ENCODE assay signal across 15 cellular contexts in the genomic region with DNA sequence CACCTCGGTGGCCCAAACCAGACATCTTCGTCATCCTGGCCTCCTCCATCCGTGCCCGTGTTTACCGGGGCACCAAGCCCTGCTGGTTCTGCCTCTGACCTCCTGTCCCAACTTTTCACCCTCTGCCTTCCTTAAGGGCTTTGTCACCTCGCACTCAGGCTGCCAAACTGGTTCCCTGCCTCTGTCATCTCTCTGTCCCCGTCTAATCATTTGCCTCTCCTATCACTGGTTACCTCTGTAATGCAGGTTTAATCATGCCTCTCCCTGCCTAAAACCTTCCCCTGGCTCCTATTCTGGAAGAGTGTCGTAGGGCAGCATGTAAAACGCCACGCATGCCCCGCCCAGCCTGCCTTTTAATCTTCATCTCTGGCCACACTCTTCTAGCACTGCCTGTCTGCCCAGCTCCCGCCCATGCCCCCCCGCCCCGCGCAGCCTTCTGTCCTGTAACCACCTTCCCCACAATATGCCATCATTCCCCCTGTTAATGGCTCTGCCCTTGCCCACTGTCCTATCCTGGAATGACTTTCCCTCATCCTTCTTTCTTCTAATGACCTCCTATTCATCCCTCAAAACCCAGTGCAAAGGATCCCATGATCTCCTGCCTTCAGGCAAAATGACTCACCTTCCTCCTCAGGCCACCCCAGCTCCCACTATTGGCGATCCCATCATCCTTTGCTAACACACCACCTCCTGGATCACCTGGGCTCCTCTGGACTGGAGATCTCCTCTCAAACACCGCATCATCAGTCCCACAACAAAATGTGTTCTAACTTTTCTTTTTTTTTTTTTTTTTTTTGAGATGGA.
DNase-seq lines count a peak whose midpoint lies in the region; ATAC-seq and TF ChIP-seq lines count a peak whose summit lies in the region.
"Had no signal": no experiment of that assay in that cellular context is flagged by ENCODE, and none has a peak within 500 bp of the region (broad histone marks: within the 10 kb centered on the region; RNA-seq: fewer than 3 reads in every experiment).

No MANE protein-coding gene starts in this region.

- POLR2A ChIA-PET in WTC11 (lab: Charles Lee) = no interaction called here
- POLR2A ChIA-PET in naive thymus-derived CD4-positive, alpha-beta T cell (lab: Charles Lee) = no interaction called here

- peak overlapping the region in 2 of 3 donors; percentile 17 to 93 for H3K27ac Mint-ChIP-seq in CD4-positive, CD25-positive, alpha-beta regulatory T cell
- H3K27ac Mint-ChIP-seq in WTC11 = peak overlapping the region; percentile 39; the same call in 1 of the 2 replicates
- peak overlapping the region in 7 of 9 donors; percentile 0 to 69 (median 63) for H3K27ac Mint-ChIP-seq in naive thymus-derived CD4-positive, alpha-beta T cell

- TF ChIP-seq CTCF in WTC11 (IDR thresholded peaks at IDR 0.05) (no peak), GM20000 (IDR thresholded peaks at IDR 0.05; ENCODE audit: extremely low read depth, missing control alignments) (no peak)

- peaks cover 0 to 30% (median 10%) of the 10 kb centered on the region in 4 donors for H3K4me1 Mint-ChIP-seq in CD4-positive, CD25-positive, alpha-beta regulatory T cell
- H3K4me1 Mint-ChIP-seq in WTC11 = peaks cover 7% of the 10 kb centered on the region
- peaks cover 4 to 36% (median 17%) of the 10 kb centered on the region in 7 donors for H3K4me1 Mint-ChIP-seq in naive thymus-derived CD4-positive, alpha-beta T cell

- peaks cover 4% of the 10 kb centered on the region for H3K27me3 Mint-ChIP-seq in CD4-positive, CD25-positive, alpha-beta regulatory T cell
- no peaks in the 10 kb centered on the region; the same call in 1 of the 2 replicates for H3K27me3 Mint-ChIP-seq in WTC11 (ENCODE audit: low read depth)
- no peaks in the 10 kb centered on the region for H3K27me3 Mint-ChIP-seq in naive thymus-derived CD4-positive, alpha-beta T cell

- no peak overlapping the region for H3K27ac ChIP-seq in CD4-positive, CD25-positive, alpha-beta regulatory T cell (ENCODE audit: insufficient read depth, low read length, poor library complexity, severe bottlenecking)
- no peak overlapping the region for H3K27ac ChIP-seq in naive thymus-derived CD4-positive, alpha-beta T cell (ENCODE audit: low read depth, low read length)
- H3K27ac ChIP-seq: BLaER1 treated with 17β-estradiol and CSF1 and Interleukin-3, amounts not matched to agents 10 nM and 100 nM; cardiac muscle cell had no signal

- H3K4me1 ChIP-seq in CD4-positive, CD25-positive, alpha-beta regulatory T cell (ENCODE audit: control insufficient read depth, insufficient read depth, low read length, poor library complexity, severe bottlenecking) = no peaks in the 10 kb centered on the region
- H3K4me1 ChIP-seq in naive thymus-derived CD4-positive, alpha-beta T cell (ENCODE audit: control insufficient read depth in 2 of 2, insufficient read depth in 2 of 2, low read length in 2 of 2) = peaks cover 0 to 5% of the 10 kb centered on the region in 2 donors
- H3K4me1 ChIP-seq: BLaER1 treated with 17β-estradiol and CSF1 and Interleukin-3, amounts not matched to agents 10 nM and 100 nM had no signal

- no peaks in the 10 kb centered on the region for H3K27me3 ChIP-seq in CD4-positive, CD25-positive, alpha-beta regulatory T cell (ENCODE audit: control insufficient read depth, insufficient read depth, low read length)
- no peaks in the 10 kb centered on the region for H3K27me3 ChIP-seq in naive thymus-derived CD4-positive, alpha-beta T cell (ENCODE audit: control insufficient read depth in 2 of 2, insufficient read depth in 2 of 2, low read length in 2 of 2)
- H3K27me3 ChIP-seq: BLaER1 treated with 17β-estradiol and CSF1 and Interleukin-3, amounts not matched to agents 10 nM and 100 nM; cardiac muscle cell; MG63 had no signal

- CTCF ChIA-PET in WTC11 (lab: Charles Lee) = interaction anchor here (0.7 kb wide), 1 partner anchor 137 kb away, joined by 5 read pairs; no protein-coding TSS in a partner anchor
- CTCF ChIA-PET in naive thymus-derived CD4-positive, alpha-beta T cell (lab: Charles Lee) = interaction anchor here (0.6 kb wide), 1 partner anchor 29 kb away, joined by 3 read pairs; no protein-coding TSS in a partner anchor

- no peaks in the 10 kb centered on the region for H3K9me3 ChIP-seq in CD4-positive, CD25-positive, alpha-beta regulatory T cell (ENCODE audit: control insufficient read depth in 2 of 2, low read length in 2 of 2)
- H3K9me3 ChIP-seq in naive thymus-derived CD4-positive, alpha-beta T cell (ENCODE audit: control insufficient read depth in 2 of 3, low read length in 3 of 3) = no peaks in the 10 kb centered on the region
- H3K9me3 ChIP-seq: BLaER1 treated with 17β-estradiol and CSF1 and Interleukin-3, amounts not matched to agents 10 nM and 100 nM; MG63 had no signal

- peak overlapping the region in 1 of 4 donors; percentile 19 for H3K4me3 Mint-ChIP-seq in CD4-positive, CD25-positive, alpha-beta regulatory T cell
- H3K4me3 Mint-ChIP-seq in WTC11 = no peak overlapping the region
- H3K4me3 Mint-ChIP-seq in naive thymus-derived CD4-positive, alpha-beta T cell = no peak overlapping the region

- no peak for ATAC-seq in CD4-positive, CD25-positive, alpha-beta regulatory T cell (ENCODE audit: low read depth in 2 of 2)
- ATAC-seq in WTC11 (no peak), HG03442 (IDR thresholded peaks at IDR 0.05; ENCODE audit: unreplicated experiment) (no peak)
- no peak for ATAC-seq in naive thymus-derived CD4-positive, alpha-beta T cell

- intact Hi-C loops in naive thymus-derived CD4-positive, alpha-beta T cell (cut with micrococcal nuclease) = no loop called here

- H3K36me3 Mint-ChIP-seq in CD4-positive, CD25-positive, alpha-beta regulatory T cell = peaks cover 20% of the 10 kb centered on the region
- no peaks in the 10 kb centered on the region for H3K36me3 Mint-ChIP-seq in WTC11
- H3K36me3 Mint-ChIP-seq in naive thymus-derived CD4-positive, alpha-beta T cell = peaks cover 8 to 26% (median 12%) of the 10 kb centered on the region in 5 donors

- no peaks in the 10 kb centered on the region for H3K9me3 Mint-ChIP-seq in CD4-positive, CD25-positive, alpha-beta regulatory T cell
- no peaks in the 10 kb centered on the region for H3K9me3 Mint-ChIP-seq in WTC11
- peaks cover 0 to 2% (median 0%) of the 10 kb centered on the region in 11 donors for H3K9me3 Mint-ChIP-seq in naive thymus-derived CD4-positive, alpha-beta T cell

- H3K36me3 ChIP-seq in CD4-positive, CD25-positive, alpha-beta regulatory T cell (ENCODE audit: control insufficient read depth, insufficient read depth, low read length) = peaks cover 75% of the 10 kb centered on the region
- H3K36me3 ChIP-seq in naive thymus-derived CD4-positive, alpha-beta T cell (ENCODE audit: control insufficient read depth in 2 of 3, insufficient read depth in 3 of 3, low read length in 3 of 3) = peaks cover 6 to 90% (median 31%) of the 10 kb centered on the region in 3 experiments
- H3K36me3 ChIP-seq: cardiac muscle cell had no signal

- no peak for DNase-seq in CD4-positive, CD25-positive, alpha-beta regulatory T cell
- DNase-seq in ELR (ENCODE audit: low read depth) = peak; percentile 75
- DNase-seq in WTC11 (ENCODE audit: low spot score) = no peak
- no peak for DNase-seq in naive thymus-derived CD4-positive, alpha-beta T cell
- DNase-seq in GM20000 (ENCODE audit: low spot score) = no peak
- no peak for DNase-seq in stimulated activated naive CD4-positive, alpha-beta T cell (lab: John Stamatoyannopoulos, UW)
- no peak for DNase-seq in NCI-H1105 (lab: John Stamatoyannopoulos, UW)
- DNase-seq: activated CD4-positive, alpha-beta T cell treated with anti-CD3 and anti-CD28 coated beads for 4 hours; activated effector memory CD4-positive, alpha-beta T cell treated with anti-CD3 and anti-CD28 coated beads, Interleukin-2, amount 50 U/mL, for 16 hours; MG63; NCI-H2029 treated with DMSO at 0.1 percent for 48 hours; NCI-H69 had no signal

- no peak overlapping the region for H3K4me3 ChIP-seq in CD4-positive, CD25-positive, alpha-beta regulatory T cell (ENCODE audit: low read depth, low read length)
- no peak overlapping the region for H3K4me3 ChIP-seq in naive thymus-derived CD4-positive, alpha-beta T cell (ENCODE audit: low read length)
- H3K4me3 ChIP-seq: BLaER1 treated with 17β-estradiol and CSF1 and Interleukin-3, amounts not matched to agents 10 nM and 100 nM; cardiac muscle cell; MG63 had no signal

TF ChIP-seq in WTC11, 78 proteins besides CTCF, POLR2A, EP300 and RAD21 (continues in another document):
- TF ChIP-seq, protein P1, sequence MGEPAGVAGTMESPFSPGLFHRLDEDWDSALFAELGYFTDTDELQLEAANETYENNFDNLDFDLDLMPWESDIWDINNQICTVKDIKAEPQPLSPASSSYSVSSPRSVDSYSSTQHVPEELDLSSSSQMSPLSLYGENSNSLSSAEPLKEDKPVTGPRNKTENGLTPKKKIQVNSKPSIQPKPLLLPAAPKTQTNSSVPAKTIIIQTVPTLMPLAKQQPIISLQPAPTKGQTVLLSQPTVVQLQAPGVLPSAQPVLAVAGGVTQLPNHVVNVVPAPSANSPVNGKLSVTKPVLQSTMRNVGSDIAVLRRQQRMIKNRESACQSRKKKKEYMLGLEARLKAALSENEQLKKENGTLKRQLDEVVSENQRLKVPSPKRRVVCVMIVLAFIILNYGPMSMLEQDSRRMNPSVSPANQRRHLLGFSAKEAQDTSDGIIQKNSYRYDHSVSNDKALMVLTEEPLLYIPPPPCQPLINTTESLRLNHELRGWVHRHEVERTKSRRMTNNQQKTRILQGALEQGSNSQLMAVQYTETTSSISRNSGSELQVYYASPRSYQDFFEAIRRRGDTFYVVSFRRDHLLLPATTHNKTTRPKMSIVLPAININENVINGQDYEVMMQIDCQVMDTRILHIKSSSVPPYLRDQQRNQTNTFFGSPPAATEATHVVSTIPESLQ (CRISPR knock-in tag; IDR thresholded peaks at IDR 0.05) = no peak
- no peak for TF ChIP-seq GRHL2 (CRISPR knock-in tag; IDR thresholded peaks at IDR 0.05; ENCODE audit: insufficient replicate concordance, severe bottlenecking)
- TF ChIP-seq TEAD4 (CRISPR knock-in tag; IDR thresholded peaks at IDR 0.05) = no peak
- TF ChIP-seq, protein P2, sequence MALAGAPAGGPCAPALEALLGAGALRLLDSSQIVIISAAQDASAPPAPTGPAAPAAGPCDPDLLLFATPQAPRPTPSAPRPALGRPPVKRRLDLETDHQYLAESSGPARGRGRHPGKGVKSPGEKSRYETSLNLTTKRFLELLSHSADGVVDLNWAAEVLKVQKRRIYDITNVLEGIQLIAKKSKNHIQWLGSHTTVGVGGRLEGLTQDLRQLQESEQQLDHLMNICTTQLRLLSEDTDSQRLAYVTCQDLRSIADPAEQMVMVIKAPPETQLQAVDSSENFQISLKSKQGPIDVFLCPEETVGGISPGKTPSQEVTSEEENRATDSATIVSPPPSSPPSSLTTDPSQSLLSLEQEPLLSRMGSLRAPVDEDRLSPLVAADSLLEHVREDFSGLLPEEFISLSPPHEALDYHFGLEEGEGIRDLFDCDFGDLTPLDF (CRISPR knock-in tag; IDR thresholded peaks at IDR 0.05) = no peak
